Comparison of ENCODE assay signal across 8 cellular contexts in the genomic region with DNA sequence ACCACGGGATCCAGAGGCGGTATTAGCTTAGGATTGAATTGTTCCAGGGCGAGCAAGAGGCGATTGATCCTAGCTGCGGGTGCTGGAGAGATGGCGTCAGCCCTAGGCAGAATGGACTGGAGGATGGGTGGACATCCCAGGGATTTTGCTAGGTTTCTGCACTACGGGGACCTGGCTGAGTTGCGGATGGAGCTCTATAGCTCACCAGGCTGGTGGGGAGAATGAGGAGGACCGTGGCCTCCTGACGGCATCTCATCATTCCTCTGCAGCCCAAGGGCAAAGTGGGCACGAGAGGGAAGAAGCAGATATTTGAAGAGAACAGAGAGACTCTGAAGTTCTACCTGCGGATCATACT. TPM values are rescaled to one million over a fixed set of nuclear protein-coding genes. Genes with fewer than 3 reads are reported as not detected.
DNase-seq lines count a peak whose midpoint lies in the region; ATAC-seq, FAIRE-seq and TF ChIP-seq lines count a peak whose summit lies in the region.

No MANE protein-coding gene starts in this region.

- H3K36me3 ChIP-seq in ascending aorta, result peaks cover 39 to 45% of the 10 kb centered on the region in 2 donors
- H3K36me3 ChIP-seq in HepG2 (replicated peaks in 1 of 2; ENCODE audit: control insufficient read depth in 1 of 2, insufficient read depth in 2 of 2, low read length in 2 of 2), result peaks cover 27 to 40% of the 10 kb centered on the region in 2 experiments
- H3K36me3 ChIP-seq in thoracic aorta, result peaks cover 32% of the 10 kb centered on the region

- DNase-seq in T-helper 2 cell treated with Interferon-gamma antibody and Interleukin-4, amounts not matched to agents 5 μg/mL and 100 μg/mL, for 36 hours (ENCODE audit: low spot score), result no peak
- DNase-seq in T-helper 2 cell (no peak), ascending aorta (ENCODE audit: low spot score in 2 of 2) (no peak), HepG2 (ENCODE audit: low spot score) (no peak), thoracic aorta (ENCODE audit: low spot score) (no peak), NCI-H187 (lab: John Stamatoyannopoulos, UW) (no peak), SHP77 (lab: John Stamatoyannopoulos, UW) (no peak)

- peak overlapping the region; percentile 99 for H3K4me3 Mint-ChIP-seq in T-helper 2 cell treated with Interferon-gamma antibody and Interleukin-4, amounts not matched to agents 5 μg/mL and 100 μg/mL, for 36 hours

- no peaks in the 10 kb centered on the region for H3K27me3 Mint-ChIP-seq in T-helper 2 cell treated with Interferon-gamma antibody and Interleukin-4, amounts not matched to agents 5 μg/mL and 100 μg/mL, for 36 hours (ENCODE audit: low read depth)

- H3K79me2 ChIP-seq in HepG2 (ENCODE audit: insufficient read depth, low read length), result peaks cover 17% of the 10 kb centered on the region

- H3K27ac ChIP-seq in ascending aorta (peak overlapping the region; percentile 80 to 88), HepG2 (ENCODE audit: extremely low read length, insufficient read depth, low read length) (peak overlapping the region; percentile 55), thoracic aorta (peak overlapping the region; percentile 72 to 74)

- peak overlapping the region; percentile 99 for H3K4me2 ChIP-seq in HepG2 (ENCODE audit: low read depth, low read length)

- TF ChIP-seq CTCF in ascending aorta (IDR thresholded peaks at IDR 0.05) (no peak), HepG2 (CRISPR knock-in tag; IDR thresholded peaks at IDR 0.05) (no peak), thoracic aorta (IDR thresholded peaks at IDR 0.05) (no peak)

- no peak for TF ChIP-seq RAD21 in HepG2 (CRISPR knock-in tag; IDR thresholded peaks at IDR 0.05)

- H3K36me3 Mint-ChIP-seq in T-helper 2 cell treated with Interferon-gamma antibody and Interleukin-4, amounts not matched to agents 5 μg/mL and 100 μg/mL, for 36 hours (ENCODE audit: low read depth), result peaks cover 28% of the 10 kb centered on the region

- no peak for TF ChIP-seq POLR2A in HepG2 (IDR thresholded peaks at IDR 0.05; ENCODE audit: insufficient read depth in 1 of 2, low read depth in 2 of 2, low read length in 2 of 2)

- H3K4me1 ChIP-seq in ascending aorta (peaks cover 6 to 15% of the 10 kb centered on the region in 2 donors), HepG2 (ENCODE audit: insufficient read depth, low read length) (peaks cover 34% of the 10 kb centered on the region), thoracic aorta (ENCODE audit: control insufficient read depth in 1 of 2, low read depth in 2 of 2) (peaks cover 9 to 16% of the 10 kb centered on the region in 2 donors)

- CTCF ChIA-PET in HepG2 (lab: Yijun Ruan, JAX; ENCODE audit: low intra/inter-chr PET ratio, low total read pairs), result no interaction called here

- POLR2A ChIA-PET in HepG2 (lab: Yijun Ruan, JAX), result interaction anchor here (1.2 to 3.2 kb wide), 12 partner anchors 8 to 204 kb away, joined by 4 to 71 read pairs (median 6); a partner anchor contains a TSS

- peak overlapping the region; percentile 87 to 96 for H3K4me3 ChIP-seq in ascending aorta
- H3K4me3 ChIP-seq in HepG2 (replicated peaks in 1 of 3; ENCODE audit: insufficient read depth in 1 of 3, low read depth in 2 of 3, low read length in 3 of 3), result peak overlapping the region; percentile 97 to 100 (median 98)
- peak overlapping the region; percentile 84 for H3K4me3 ChIP-seq in thoracic aorta

- H4K20me1 ChIP-seq in HepG2 (ENCODE audit: insufficient read depth, low read length), result no peaks in the 10 kb centered on the region; the same call in 1 of the 2 replicates

- no TSS peak for BruUV-seq in HepG2 (replicated peaks; lab: Mats Ljungman, UMichigan)

- H3K4me1 Mint-ChIP-seq in T-helper 2 cell treated with Interferon-gamma antibody and Interleukin-4, amounts not matched to agents 5 μg/mL and 100 μg/mL, for 36 hours (ENCODE audit: low read depth), result peaks cover 42% of the 10 kb centered on the region

- H3K9me3 ChIP-seq in ascending aorta, result no peaks in the 10 kb centered on the region
- no peaks in the 10 kb centered on the region for H3K9me3 ChIP-seq in HepG2 (ENCODE audit: low read length)
- no peaks in the 10 kb centered on the region for H3K9me3 ChIP-seq in thoracic aorta

- no peak overlapping the region for H2AFZ ChIP-seq in HepG2 (ENCODE audit: low read length)

- H3K9me3 Mint-ChIP-seq in T-helper 2 cell treated with Interferon-gamma antibody and Interleukin-4, amounts not matched to agents 5 μg/mL and 100 μg/mL, for 36 hours, result no peaks in the 10 kb centered on the region

- H3K27ac Mint-ChIP-seq in T-helper 2 cell treated with Interferon-gamma antibody and Interleukin-4, amounts not matched to agents 5 μg/mL and 100 μg/mL, for 36 hours, result peak overlapping the region; percentile 98

- intact Hi-C loops in ascending aorta (cut with DNase I), result loop anchor here (1.0 to 2.0 kb wide), 2 partner anchors 20 to 35 kb away; a partner anchor contains a TSS
- intact Hi-C loops in HepG2 (cut with micrococcal nuclease; ENCODE audit: unreplicated experiment), result loop anchor here (1.0 to 5.0 kb wide), 2 partner anchors 20 to 40 kb away; a partner anchor contains a TSS

- FAIRE-seq in HepG2 (lab: Jason Lieb, UNC), result no peak

- H3K9ac ChIP-seq in HepG2 (ENCODE audit: insufficient read depth, low read depth, low read length), result peak overlapping the region; percentile 98

- ATAC-seq in HepG2 (no peak), thoracic aorta (ENCODE audit: insufficient number of reproducible peaks, low FRiP score, low read depth) (no peak), HG02852 (IDR thresholded peaks at IDR 0.05; ENCODE audit: unreplicated experiment) (no peak)

- TF ChIP-seq EP300 in HepG2 (IDR thresholded peaks at IDR 0.05; ENCODE audit: low read depth in 2 of 2, low read length in 2 of 2), result no peak
- TF ChIP-seq EP300 in HepG2 (CRISPR knock-in tag; IDR thresholded peaks at IDR 0.05; ENCODE audit: borderline replicate concordance), result no peak

- 2% methylated on average over 12 of the region's 12 CpGs for WGBS in HepG2 (ENCODE audit: low lambda C conversion rate)

- in situ Hi-C loops in HepG2 (cut with HindIII; ENCODE audit: extremely low pct_ligation_motif_present, low pct_unique_long_range_greater_than_20kb), result no loop called here

- H3K27me3 ChIP-seq in ascending aorta, result no peaks in the 10 kb centered on the region
- peaks cover 0 to 4% of the 10 kb centered on the region in 2 experiments; a peak in 1 of 5 replicates for H3K27me3 ChIP-seq in HepG2 (ENCODE audit: control insufficient read depth in 1 of 2, insufficient read depth in 2 of 2, low read length in 2 of 2)
- H3K27me3 ChIP-seq in thoracic aorta (replicated peaks; ENCODE audit: insufficient read depth), result no peaks in the 10 kb centered on the region

RNA-seq across cellular contexts. Expression of a gene that starts 0.6 kb away (rescaled TPM):
- total RNA-seq in ascending aorta, result 8.3 TPM
- 50.6 and 72.9 TPM in 2 replicates for total RNA-seq in HepG2 (2016; rRNA removed; fragmentation: Illumina TruSeq; extraction: Trizol)
- 46.7 and 49.0 TPM in 2 replicates for total RNA-seq in HepG2 (2016; cell fraction: cytosol; rRNA removed; fragmentation: Illumina TruSeq; extraction: Trizol; ENCODE audit: low read depth)
- 52.7 and 71.2 TPM in 2 replicates for total RNA-seq in HepG2 (2016; cell fraction: insoluble cytoplasmic fraction; rRNA removed; fragmentation: Illumina TruSeq; extraction: Trizol)
- total RNA-seq in HepG2 (2016; cell fraction: membrane; rRNA removed; fragmentation: Illumina TruSeq; extraction: Trizol), result 48.8 and 62.4 TPM in 2 replicates
- 57.5 and 64.0 TPM in 2 replicates for total RNA-seq in HepG2 (2016; cell fraction: nucleus; rRNA removed; fragmentation: Illumina TruSeq; extraction: Trizol)
- 58.8 and 66.9 TPM in 2 replicates for polyA plus RNA-seq in HepG2 (2011; rRNA removed)
- 86.4 and 95.7 TPM in 2 replicates for polyA plus RNA-seq in HepG2 (2011; cell fraction: cytosol; rRNA removed)
- polyA plus RNA-seq in HepG2 (2011; cell fraction: nucleus; rRNA removed), result 60.0 and 64.8 TPM in 2 replicates
- 38.6 and 40.1 TPM in 2 replicates for polyA plus RNA-seq in HepG2 (2012)
- 47.9 and 51.3 TPM in 2 replicates for polyA plus RNA-seq in HepG2 (2016; cell fraction: cytosol; fragmentation: Illumina TruSeq; extraction: Trizol; ENCODE audit: low read depth)
- polyA plus RNA-seq in HepG2 (2016; cell fraction: insoluble cytoplasmic fraction; fragmentation: Illumina TruSeq; extraction: Trizol; ENCODE audit: low read depth), result 53.9 and 64.3 TPM in 2 replicates
- polyA plus RNA-seq in HepG2 (2016; cell fraction: membrane; fragmentation: Illumina TruSeq; extraction: Trizol; ENCODE audit: low read depth), result 49.5 and 59.3 TPM in 2 replicates
- 92.5 and 95.8 TPM in 2 replicates for polyA plus RNA-seq in HepG2 (2016; cell fraction: nucleus; fragmentation: Illumina TruSeq; extraction: Trizol; ENCODE audit: insufficient read depth, low read depth)
- 76.4 and 93.1 TPM in 2 replicates for polyA minus RNA-seq in HepG2 (2011; rRNA and poly(A)+ RNA removed; ENCODE audit: low replicate concordance)
- 16.8 and 20.6 TPM in 2 replicates for polyA minus RNA-seq in HepG2 (2011; cell fraction: cytosol; rRNA and poly(A)+ RNA removed)
- polyA minus RNA-seq in HepG2 (2011; cell fraction: nucleus; rRNA and poly(A)+ RNA removed), result 58.8 and 60.5 TPM in 2 replicates
- 10 to 100 TPM; 21.2 to 32.2 TPM for total RNA-seq in thoracic aorta

RNA-seq across cellular contexts. Expression of a gene that starts 19.7 kb away (rescaled TPM):
- total RNA-seq in ascending aorta (20.2 TPM), HepG2 (2016; rRNA removed; fragmentation: Illumina TruSeq; extraction: Trizol) (10.9 and 20.8 TPM in 2 replicates), thoracic aorta (10 to 100 TPM; 28.5 to 31.7 TPM)
- 5.1 and 5.8 TPM in 2 replicates for total RNA-seq in HepG2 (2016; cell fraction: cytosol; rRNA removed; fragmentation: Illumina TruSeq; extraction: Trizol; ENCODE audit: low read depth)
- total RNA-seq in HepG2 (2016; cell fraction: insoluble cytoplasmic fraction; rRNA removed; fragmentation: Illumina TruSeq; extraction: Trizol), result 8.4 and 24.4 TPM in 2 replicates
- 8.8 and 9.7 TPM in 2 replicates for total RNA-seq in HepG2 (2016; cell fraction: membrane; rRNA removed; fragmentation: Illumina TruSeq; extraction: Trizol)
- total RNA-seq in HepG2 (2016; cell fraction: nucleus; rRNA removed; fragmentation: Illumina TruSeq; extraction: Trizol), result 34.0 and 35.5 TPM in 2 replicates
- polyA plus RNA-seq in HepG2 (2011; rRNA removed), result 15.0 and 20.0 TPM in 2 replicates
- 3.6 and 6.2 TPM in 2 replicates for polyA plus RNA-seq in HepG2 (2011; cell fraction: cytosol; rRNA removed)
- polyA plus RNA-seq in HepG2 (2011; cell fraction: nucleus; rRNA removed), result 111 and 166 TPM in 2 replicates
- 18.8 and 19.0 TPM in 2 replicates for polyA plus RNA-seq in HepG2 (2012)
- 3.2 and 3.7 TPM in 2 replicates for polyA plus RNA-seq in HepG2 (2016; cell fraction: cytosol; fragmentation: Illumina TruSeq; extraction: Trizol; ENCODE audit: low read depth)
- 8.1 and 13.0 TPM in 2 replicates for polyA plus RNA-seq in HepG2 (2016; cell fraction: insoluble cytoplasmic fraction; fragmentation: Illumina TruSeq; extraction: Trizol; ENCODE audit: low read depth)
- polyA plus RNA-seq in HepG2 (2016; cell fraction: membrane; fragmentation: Illumina TruSeq; extraction: Trizol; ENCODE audit: low read depth), result 6.7 and 6.9 TPM in 2 replicates
- 97.6 and 114 TPM in 2 replicates for polyA plus RNA-seq in HepG2 (2016; cell fraction: nucleus; fragmentation: Illumina TruSeq; extraction: Trizol; ENCODE audit: insufficient read depth, low read depth)
- 13.4 and 16.3 TPM in 2 replicates for polyA minus RNA-seq in HepG2 (2011; rRNA and poly(A)+ RNA removed; ENCODE audit: low replicate concordance)
- polyA minus RNA-seq in HepG2 (2011; cell fraction: cytosol; rRNA and poly(A)+ RNA removed), result 7.6 and 12.0 TPM in 2 replicates
- polyA minus RNA-seq in HepG2 (2011; cell fraction: nucleus; rRNA and poly(A)+ RNA removed), result 15.7 and 16.7 TPM in 2 replicates

RNA-seq across cellular contexts. Expression of a gene that starts 21.2 kb away (rescaled TPM):
- total RNA-seq in ascending aorta (13.5 TPM), HepG2 (2016; rRNA removed; fragmentation: Illumina TruSeq; extraction: Trizol) (0.15 and 0.58 TPM in 2 replicates), thoracic aorta (1 to 10 TPM; 1.4 to 1.8 TPM)
- total RNA-seq in HepG2 (2016; cell fraction: cytosol; rRNA removed; fragmentation: Illumina TruSeq; extraction: Trizol; ENCODE audit: low read depth), result 0.26 and 0.71 TPM in 2 replicates
- total RNA-seq in HepG2 (2016; cell fraction: insoluble cytoplasmic fraction; rRNA removed; fragmentation: Illumina TruSeq; extraction: Trizol), result 0.13 and 0.69 TPM in 2 replicates
- 0.21 and 0.46 TPM in 2 replicates for total RNA-seq in HepG2 (2016; cell fraction: membrane; rRNA removed; fragmentation: Illumina TruSeq; extraction: Trizol)
- total RNA-seq in HepG2 (2016; cell fraction: nucleus; rRNA removed; fragmentation: Illumina TruSeq; extraction: Trizol), result 0.81 and 1.1 TPM in 2 replicates
- 1.4 and 1.5 TPM in 2 replicates for polyA plus RNA-seq in HepG2 (2011; rRNA removed)
- polyA plus RNA-seq in HepG2 (2011; cell fraction: cytosol; rRNA removed), result 0.54 and 0.66 TPM in 2 replicates
- 11.5 and 16.1 TPM in 2 replicates for polyA plus RNA-seq in HepG2 (2011; cell fraction: nucleus; rRNA removed)
- 0.86 and 0.88 TPM in 2 replicates for polyA plus RNA-seq in HepG2 (2012)
- 0.06 and 0.33 TPM in 2 replicates for polyA plus RNA-seq in HepG2 (2016; cell fraction: cytosol; fragmentation: Illumina TruSeq; extraction: Trizol; ENCODE audit: low read depth)
- polyA plus RNA-seq in HepG2 (2016; cell fraction: insoluble cytoplasmic fraction; fragmentation: Illumina TruSeq; extraction: Trizol; ENCODE audit: low read depth), result 0.11 and 0.30 TPM in 2 replicates
- 0.14 and 0.19 TPM in 2 replicates for polyA plus RNA-seq in HepG2 (2016; cell fraction: membrane; fragmentation: Illumina TruSeq; extraction: Trizol; ENCODE audit: low read depth)
- polyA plus RNA-seq in HepG2 (2016; cell fraction: nucleus; fragmentation: Illumina TruSeq; extraction: Trizol; ENCODE audit: insufficient read depth, low read depth), result 1.8 and 2.8 TPM in 2 replicates
- 0.80 and 1.8 TPM in 2 replicates for polyA minus RNA-seq in HepG2 (2011; rRNA and poly(A)+ RNA removed; ENCODE audit: low replicate concordance)
- polyA minus RNA-seq in HepG2 (2011; cell fraction: cytosol; rRNA and poly(A)+ RNA removed), result 0.20 TPM in 1 of 2 replicates, not detected in the other
- 1.7 and 2.5 TPM in 2 replicates for polyA minus RNA-seq in HepG2 (2011; cell fraction: nucleus; rRNA and poly(A)+ RNA removed)

RNA-seq across cellular contexts. Expression of a gene that starts 28.6 kb away (rescaled TPM):
- total RNA-seq in ascending aorta (not detected), HepG2 (2016; rRNA removed; fragmentation: Illumina TruSeq; extraction: Trizol) (0.58 and 2.6 TPM in 2 replicates), thoracic aorta (1 to 10 TPM; 1.4 TPM)
- 0.61 and 0.97 TPM in 2 replicates for total RNA-seq in HepG2 (2016; cell fraction: cytosol; rRNA removed; fragmentation: Illumina TruSeq; extraction: Trizol; ENCODE audit: low read depth)
- 0.46 and 2.4 TPM in 2 replicates for total RNA-seq in HepG2 (2016; cell fraction: insoluble cytoplasmic fraction; rRNA removed; fragmentation: Illumina TruSeq; extraction: Trizol)
- total RNA-seq in HepG2 (2016; cell fraction: membrane; rRNA removed; fragmentation: Illumina TruSeq; extraction: Trizol), result 1.1 and 1.3 TPM in 2 replicates
- 5.3 and 6.4 TPM in 2 replicates for total RNA-seq in HepG2 (2016; cell fraction: nucleus; rRNA removed; fragmentation: Illumina TruSeq; extraction: Trizol)
- 4.0 and 5.7 TPM in 2 replicates for polyA plus RNA-seq in HepG2 (2011; rRNA removed)
- 1.1 and 2.2 TPM in 2 replicates for polyA plus RNA-seq in HepG2 (2011; cell fraction: cytosol; rRNA removed)
- 45.0 and 50.5 TPM in 2 replicates for polyA plus RNA-seq in HepG2 (2011; cell fraction: nucleus; rRNA removed)
- polyA plus RNA-seq in HepG2 (2012), result 2.3 and 4.2 TPM in 2 replicates
- 1.5 TPM in 2 replicates for polyA plus RNA-seq in HepG2 (2016; cell fraction: cytosol; fragmentation: Illumina TruSeq; extraction: Trizol; ENCODE audit: low read depth)
- 0.64 and 0.70 TPM in 2 replicates for polyA plus RNA-seq in HepG2 (2016; cell fraction: insoluble cytoplasmic fraction; fragmentation: Illumina TruSeq; extraction: Trizol; ENCODE audit: low read depth)
- polyA plus RNA-seq in HepG2 (2016; cell fraction: membrane; fragmentation: Illumina TruSeq; extraction: Trizol; ENCODE audit: low read depth), result 1.5 and 1.8 TPM in 2 replicates
- 15.0 and 18.4 TPM in 2 replicates for polyA plus RNA-seq in HepG2 (2016; cell fraction: nucleus; fragmentation: Illumina TruSeq; extraction: Trizol; ENCODE audit: insufficient read depth, low read depth)
- polyA minus RNA-seq in HepG2 (2011; rRNA and poly(A)+ RNA removed; ENCODE audit: low replicate concordance), result 2.2 and 4.9 TPM in 2 replicates
- polyA minus RNA-seq in HepG2 (2011; cell fraction: cytosol; rRNA and poly(A)+ RNA removed), result 0.62 TPM in 1 of 2 replicates, not detected in the other
- 3.5 and 6.0 TPM in 2 replicates for polyA minus RNA-seq in HepG2 (2011; cell fraction: nucleus; rRNA and poly(A)+ RNA removed)

RNA-seq across cellular contexts. Expression of a gene that starts 35.6 kb away (rescaled TPM):
- total RNA-seq in ascending aorta (114 TPM), HepG2 (2016; rRNA removed; fragmentation: Illumina TruSeq; extraction: Trizol) (73.7 and 84.8 TPM in 2 replicates), thoracic aorta (100 to 1,000 TPM in 1 of 2 donors, 10 to 100 TPM in 1; 96.4 to 120 TPM)
- total RNA-seq in HepG2 (2016; cell fraction: cytosol; rRNA removed; fragmentation: Illumina TruSeq; extraction: Trizol; ENCODE audit: low read depth), result 111 and 122 TPM in 2 replicates
- total RNA-seq in HepG2 (2016; cell fraction: insoluble cytoplasmic fraction; rRNA removed; fragmentation: Illumina TruSeq; extraction: Trizol), result 66.9 and 81.3 TPM in 2 replicates
- 156 and 162 TPM in 2 replicates for total RNA-seq in HepG2 (2016; cell fraction: membrane; rRNA removed; fragmentation: Illumina TruSeq; extraction: Trizol)
- total RNA-seq in HepG2 (2016; cell fraction: nucleus; rRNA removed; fragmentation: Illumina TruSeq; extraction: Trizol), result 71.5 and 85.9 TPM in 2 replicates
- 91.2 and 106 TPM in 2 replicates for polyA plus RNA-seq in HepG2 (2011; rRNA removed)
- polyA plus RNA-seq in HepG2 (2011; cell fraction: cytosol; rRNA removed), result 63.8 and 83.4 TPM in 2 replicates
- 329 and 348 TPM in 2 replicates for polyA plus RNA-seq in HepG2 (2011; cell fraction: nucleus; rRNA removed)
- 45.8 and 56.9 TPM in 2 replicates for polyA plus RNA-seq in HepG2 (2012)
- polyA plus RNA-seq in HepG2 (2016; cell fraction: cytosol; fragmentation: Illumina TruSeq; extraction: Trizol; ENCODE audit: low read depth), result 109 and 110 TPM in 2 replicates
- polyA plus RNA-seq in HepG2 (2016; cell fraction: insoluble cytoplasmic fraction; fragmentation: Illumina TruSeq; extraction: Trizol; ENCODE audit: low read depth), result 72.0 and 83.6 TPM in 2 replicates
- polyA plus RNA-seq in HepG2 (2016; cell fraction: membrane; fragmentation: Illumina TruSeq; extraction: Trizol; ENCODE audit: low read depth), result 149 and 153 TPM in 2 replicates
- polyA plus RNA-seq in HepG2 (2016; cell fraction: nucleus; fragmentation: Illumina TruSeq; extraction: Trizol; ENCODE audit: insufficient read depth, low read depth), result 186 TPM in 2 replicates
- polyA minus RNA-seq in HepG2 (2011; rRNA and poly(A)+ RNA removed; ENCODE audit: low replicate concordance), result 122 and 150 TPM in 2 replicates
- 32.3 and 33.8 TPM in 2 replicates for polyA minus RNA-seq in HepG2 (2011; cell fraction: cytosol; rRNA and poly(A)+ RNA removed)
- polyA minus RNA-seq in HepG2 (2011; cell fraction: nucleus; rRNA and poly(A)+ RNA removed), result 77.0 and 99.3 TPM in 2 replicates
